In the genomic region with DNA sequence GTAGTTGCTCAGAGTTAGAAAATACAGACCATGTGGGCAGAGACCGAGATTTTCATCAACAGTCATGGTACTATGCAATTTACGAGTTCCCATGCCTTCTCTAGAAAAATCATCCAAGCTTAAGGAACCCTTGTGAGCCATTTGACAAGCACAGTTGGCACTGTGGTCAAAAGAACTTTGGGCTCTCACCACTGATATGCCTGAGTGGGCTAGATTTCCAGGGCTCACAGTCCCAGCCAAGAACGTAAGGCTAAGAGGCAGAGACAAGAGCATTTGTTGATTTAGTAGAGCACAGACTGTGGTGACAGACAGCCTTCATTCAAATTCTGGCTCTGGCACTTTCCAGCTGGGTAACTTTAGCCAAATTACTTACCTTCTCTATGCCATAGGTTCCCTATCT, we compare ENCODE assay signal across 35 cellular contexts.
"Had no signal": no experiment of that assay in that cellular context is flagged by ENCODE, and none has a peak within 500 bp of the region (broad histone marks: within the 10 kb centered on the region; RNA-seq: fewer than 3 reads in every experiment).

No MANE protein-coding gene starts in this region.

- H3K27ac ChIP-seq: KMS-11 had no signal

- H3K9me3 ChIP-seq: MG63 had no signal

- H3K36me3 ChIP-seq: MG63 had no signal

- H3K4me3 ChIP-seq: MG63 had no signal

- DNase-seq: Karpas-422, Kasumi-1, KBM-7, KG1, MG63, MM.1S, MV-4-11, NCI-H1048, NCI-H1092, NCI-H1092 treated with DMSO at 0.1 percent for 48 hours, NCI-H1105, NCI-H1105 treated with DMSO at 0.1 percent for 48 hours, NCI-H1417, NCI-H1417 treated with DMSO at 0.1 percent for 48 hours, NCI-H1436, NCI-H1436 treated with DMSO at 0.1 percent for 48 hours, NCI-H146, NCI-H1694, NCI-H1694 treated with DMSO at 0.1 percent for 48 hours, NCI-H187, NCI-H187 treated with DMSO at 0.1 percent for 48 hours, NCI-H1930, NCI-H2029, NCI-H2029 treated with DMSO at 0.1 percent for 48 hours, NCI-H2081, NCI-H2081 treated with DMSO at 0.1 percent for 48 hours, NCI-H2107, NCI-H2171, NCI-H2171 treated with DMSO at 0.1 percent for 48 hours, NCI-H2227 treated with DMSO at 0.1 percent for 48 hours, NCI-H226, NCI-H345, NCI-H446, NCI-H446 treated with DMSO at 0.1 percent for 48 hours had no signal

- H3K4me2 ChIP-seq: KMS-11 had no signal

- H3K9ac ChIP-seq: KMS-11 had no signal

- H3K27me3 ChIP-seq: MG63 had no signal
